In the genomic region with DNA sequence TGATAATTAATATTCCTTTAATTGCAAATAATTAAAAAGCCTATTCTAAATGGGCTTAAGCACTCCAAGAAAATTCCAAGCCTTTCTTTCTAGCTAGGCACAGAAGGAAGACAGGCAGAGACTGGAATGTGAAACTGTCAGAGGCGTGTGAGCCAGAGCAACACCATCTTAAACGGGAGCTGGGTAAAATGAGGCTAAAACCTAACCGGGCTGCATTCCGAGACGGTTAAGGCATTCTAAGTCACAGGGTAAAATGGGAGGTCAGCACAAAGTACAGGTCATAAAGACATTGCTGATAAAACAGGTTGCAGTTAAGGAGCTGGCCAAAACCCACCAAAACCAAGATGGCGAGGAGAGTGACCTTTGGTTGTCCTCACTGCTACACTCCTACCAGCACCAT, we compare ENCODE assay signal across 29 cellular contexts.
"Had no signal": no experiment of that assay in that cellular context is flagged by ENCODE, and none has a peak within 500 bp of the region (broad histone marks: within the 10 kb centered on the region; RNA-seq: fewer than 3 reads in every experiment).

No MANE protein-coding gene starts in this region.

- H3K4me1 ChIP-seq: adrenal gland, body of pancreas, esophagus squamous epithelium, gastroesophageal sphincter, heart right ventricle had no signal

- DNase-seq: activated CD4-positive, alpha-beta memory T cell treated with anti-CD3 and anti-CD28 coated beads for 36 hours; activated CD4-positive, alpha-beta T cell treated with anti-CD3 and anti-CD28 coated beads for 36 hours; activated CD4-positive, alpha-beta T cell treated with anti-CD3 and anti-CD28 coated beads, Interleukin-2, amount 10 ng/mL, durations not matched to agents 24 days and 14 days; activated CD4-positive, CD25-positive, alpha-beta regulatory T cell; activated CD4-positive, CD25-positive, alpha-beta regulatory T cell treated with anti-CD3 and anti-CD28 coated beads, Interleukin-2, amount 50 U/mL, for 72 hours; activated CD8-positive, alpha-beta memory T cell treated with anti-CD3 and anti-CD28 coated beads, Interleukin-2, amount 10 ng/mL, durations not matched to agents 7 days and 5 days; activated CD8-positive, alpha-beta memory T cell treated with anti-CD3 and anti-CD28 coated beads, Interleukin-2, amount 50 U/mL, for 4 hours; activated CD8-positive, alpha-beta T cell treated with anti-CD3 and anti-CD28 coated beads, Interleukin-2, amount 10 ng/mL, durations not matched to agents 7 days and 5 days; activated effector memory CD4-positive, alpha-beta T cell treated with anti-CD3 and anti-CD28 coated beads, Interleukin-2, amount 50 U/mL, for 16 hours; activated naive CD4-positive, alpha-beta T cell treated with anti-CD3 and anti-CD28 coated beads for 36 hours; activated naive CD8-positive, alpha-beta T cell treated with anti-CD3 and anti-CD28 coated beads for 36 hours; activated naive CD8-positive, alpha-beta T cell treated with anti-CD3 and anti-CD28 coated beads, Interleukin-2, amount 50 U/mL, for 24 hours; activated T-cell treated with anti-CD3 and anti-CD28 coated beads, Interleukin-2, amount 50 U/mL, for 1 hour; activated T-cell treated with anti-CD3 and anti-CD28 coated beads, Interleukin-2, amount 50 U/mL, for 48 hours; adrenal gland; amygdala; aorta; body of pancreas; caudate nucleus; dorsolateral prefrontal cortex; effector CD4-positive, alpha-beta T cell; effector memory CD8-positive, alpha-beta T cell; erythroblast; esophagus squamous epithelium; foreskin melanocyte; heart right ventricle; T-helper 2 cell had no signal

- ATAC-seq: activated CD4-positive, alpha-beta T cell treated with anti-CD3 and anti-CD28 coated beads for 36 hours; activated CD8-positive, alpha-beta memory T cell treated with anti-CD3 and anti-CD28 coated beads, Interleukin-2, amount 10 ng/mL, durations not matched to agents 7 days and 5 days; activated CD8-positive, alpha-beta T cell treated with anti-CD3 and anti-CD28 coated beads, Interleukin-2, amount 10 ng/mL, durations not matched to agents 7 days and 5 days; activated naive CD8-positive, alpha-beta T cell treated with anti-CD3 and anti-CD28 coated beads, Interleukin-2, amount 50 U/mL, for 24 hours; body of pancreas; effector memory CD8-positive, alpha-beta T cell; gastroesophageal sphincter; heart right ventricle had no signal

- H3K9me3 ChIP-seq: adrenal gland, body of pancreas, esophagus squamous epithelium had no signal

- H3K36me3 ChIP-seq: adrenal gland, esophagus squamous epithelium, gastroesophageal sphincter, heart right ventricle had no signal

- H3K4me3 ChIP-seq: adrenal gland, body of pancreas, coronary artery, dorsolateral prefrontal cortex, esophagus squamous epithelium, gastroesophageal sphincter, heart right ventricle had no signal

- H3K27me3 ChIP-seq: adrenal gland, body of pancreas, dorsolateral prefrontal cortex, esophagus squamous epithelium, gastroesophageal sphincter, heart right ventricle had no signal

- H3K27ac ChIP-seq: adrenal gland, body of pancreas, coronary artery, dorsolateral prefrontal cortex, esophagus squamous epithelium, gastroesophageal sphincter, heart right ventricle had no signal
